In genomic region chr12:45611061-45611460, GRCh38 we compare ENCODE assay signal across 16 cellular contexts.
A peak's percentile ranks its signal among the peaks of the same experiment; 100 is the strongest.
DNase-seq lines count a peak whose midpoint lies in the region; ATAC-seq, FAIRE-seq and TF ChIP-seq lines count a peak whose summit lies in the region.
"Had no signal": no experiment of that assay in that cellular context is flagged by ENCODE, and none has a peak within 500 bp of the region (broad histone marks: within the 10 kb centered on the region; RNA-seq: fewer than 3 reads in every experiment).

No MANE protein-coding gene starts in this region.

- H2BK120ac ChIP-seq in IMR-90 (ENCODE audit: low read depth, low read length) = no peak overlapping the region

- H2AFZ ChIP-seq in IMR-90 (replicated peaks; ENCODE audit: low read length, poor library complexity) (peak overlapping the region; percentile 79), endothelial cell of umbilical vein (ENCODE audit: low read depth, low read length) (peak overlapping the region; percentile 75)

- H3K4ac ChIP-seq in IMR-90 (ENCODE audit: low read depth, low read length) = no peak overlapping the region

- FAIRE-seq in endothelial cell of umbilical vein (lab: Jason Lieb, UNC) = no peak
- no peak for FAIRE-seq in kidney (lab: Jason Lieb, UNC)
- FAIRE-seq: frontal cortex had no signal

- ATAC-seq in IMR-90 (ENCODE audit: low read depth) (no peak), psoas muscle (peak in 1 of 4 donors; percentile 23), HG03354 (IDR thresholded peaks at IDR 0.05; ENCODE audit: poor library complexity, severe bottlenecking, unreplicated experiment) (no peak), GM18502 (IDR thresholded peaks at IDR 0.05; ENCODE audit: poor library complexity, unreplicated experiment) (no peak)

- H3K14ac ChIP-seq in IMR-90 (replicated peaks; ENCODE audit: low read depth, low read length) = no peak overlapping the region; the same call in 1 of the 2 replicates

- H3K79me1 ChIP-seq in IMR-90 (ENCODE audit: low read depth in 1 of 2, low read length in 2 of 2) = no peaks in the 10 kb centered on the region

- TF ChIP-seq POLR2A in IMR-90 (IDR thresholded peaks at IDR 0.05; ENCODE audit: low read depth, low read length) (no peak), endothelial cell of umbilical vein (IDR thresholded peaks at IDR 0.05; ENCODE audit: low read depth, low read length) (no peak)

- H4K20me1 ChIP-seq in IMR-90 (ENCODE audit: insufficient read depth, low read length) (no peaks in the 10 kb centered on the region), endothelial cell of umbilical vein (replicated peaks; ENCODE audit: control insufficient read depth, extremely low read depth, insufficient read depth, low read length) (no peaks in the 10 kb centered on the region)
- H4K20me1 ChIP-seq: BLaER1 had no signal

- H3K23ac ChIP-seq in IMR-90 (ENCODE audit: low read depth, low read length) = no peak overlapping the region

- WGBS in IMR-90 (ENCODE audit: extremely low coverage in 2 of 2, insufficient read length in 1 of 2), 2 experiments = no CpG with 5 or more reads among the region's 20 CpGs
- WGBS in psoas muscle, 3 donors = 19 to 27% (median 21%) methylated on average over 20 of the region's 20 CpGs

- in situ Hi-C loops in IMR-90 (cut with MboI; ENCODE audit: low sequenced_read_pairs) = no loop called here

- no peak overlapping the region for H4K91ac ChIP-seq in IMR-90 (ENCODE audit: insufficient read depth, low read depth, low read length)

- BruUV-seq in IMR-90 (replicated peaks; lab: Mats Ljungman, UMichigan) = no TSS peak
- no TSS peak for BruUV-seq in endothelial cell of umbilical vein (replicated peaks; lab: Mats Ljungman, UMichigan)

- H3K36me3 ChIP-seq in IMR-90 (ENCODE audit: control insufficient read depth, insufficient read depth, low read length) (no peaks in the 10 kb centered on the region), endothelial cell of umbilical vein (ENCODE audit: control insufficient read depth in 2 of 2, extremely low read depth in 1 of 2, insufficient read depth in 2 of 2, low read length in 2 of 2) (no peaks in the 10 kb centered on the region), psoas muscle (ENCODE audit: insufficient read depth in 1 of 2, low read depth in 1 of 2) (no peaks in the 10 kb centered on the region), kidney (ENCODE audit: control insufficient read depth in 1 of 2, insufficient read depth in 2 of 2, low read length in 2 of 2) (no peaks in the 10 kb centered on the region)
- H3K36me3 ChIP-seq: BLaER1 had no signal

- peak; percentile 4 for DNase-seq in ELF-1 (ENCODE audit: low read depth, low spot score)
- DNase-seq in IMR-90 = no peak
- DNase-seq in endothelial cell of umbilical vein (ENCODE audit: low read depth, low spot score) = no peak
- no peak for DNase-seq in psoas muscle
- DNase-seq in kidney = no peak
- DNase-seq in SHP77 treated with DMSO at 0.1 percent for 48 hours (lab: John Stamatoyannopoulos, UW) = no peak
- DNase-seq: activated CD4-positive, alpha-beta T cell treated with anti-CD3 and anti-CD28 coated beads, Interleukin-2, amount 50 U/mL, for 1 hour; central memory CD4-positive, alpha-beta T cell; MM.1S; NCI-H187 treated with DMSO at 0.1 percent for 48 hours; stimulated activated CD4-positive, alpha-beta T cell treated with anti-CD3 and anti-CD28 coated beads, Interleukin-4, amount 100 ng/mL, for 24 hours had no signal

- no peak overlapping the region for H2BK15ac ChIP-seq in IMR-90 (ENCODE audit: low read depth, low read length)

- no peak overlapping the region for H3K18ac ChIP-seq in IMR-90 (ENCODE audit: low read depth, low read length)

- dilution Hi-C loops in IMR-90 (cut with HindIII; ENCODE audit: low sequenced_read_pairs, unreplicated experiment) = no loop called here
- dilution Hi-C loops in endothelial cell of umbilical vein (cut with MboI; ENCODE audit: extremely low pct_ligation_motif_present, low sequenced_read_pairs) = no loop called here

- H2BK20ac ChIP-seq in IMR-90 (ENCODE audit: low read depth, low read length) = no peak overlapping the region; the same call in 1 of the 2 replicates

- H3K27ac ChIP-seq in IMR-90 (ENCODE audit: insufficient read depth, low read length) (no peak overlapping the region), endothelial cell of umbilical vein (ENCODE audit: insufficient read depth, low read depth, low read length) (no peak overlapping the region), psoas muscle (no peak overlapping the region), kidney (ENCODE audit: low read depth in 2 of 2, low read length in 2 of 2) (no peak overlapping the region)
- H3K27ac ChIP-seq: BLaER1, SK-N-MC had no signal

- H2BK5ac ChIP-seq in IMR-90 (ENCODE audit: low read depth, low read length, poor library complexity, severe bottlenecking) = no peak overlapping the region

- POLR2A ChIA-PET in IMR-90 (lab: Charles Lee; ENCODE audit: unreplicated experiment) (no interaction called here), endothelial cell of umbilical vein (lab: Charles Lee) (no interaction called here)

- peak overlapping the region; percentile 11 for H2AK9ac ChIP-seq in IMR-90 (replicated peaks; ENCODE audit: low read depth, low read length, poor library complexity)

- H3K9me3 ChIP-seq in IMR-90 (ENCODE audit: control insufficient read depth, insufficient read depth, low read length) (no peaks in the 10 kb centered on the region), endothelial cell of umbilical vein (replicated peaks; ENCODE audit: control insufficient read depth, insufficient read depth, low read length) (no peaks in the 10 kb centered on the region), psoas muscle (no peaks in the 10 kb centered on the region), kidney (ENCODE audit: control insufficient read depth in 1 of 2, low read length in 2 of 2) (no peaks in the 10 kb centered on the region)

- CTCF ChIA-PET in IMR-90 (lab: Yijun Ruan, JAX) (no interaction called here), endothelial cell of umbilical vein (lab: Charles Lee) (no interaction called here)

- TF ChIP-seq RAD21 in IMR-90 (IDR thresholded peaks at IDR 0.05; ENCODE audit: low read length) = no peak

- H3K9ac ChIP-seq in IMR-90 (ENCODE audit: low read depth, low read length) = no peak overlapping the region
- H3K9ac ChIP-seq in endothelial cell of umbilical vein (replicated peaks; ENCODE audit: extremely low read depth, insufficient read depth, low read length) = peak overlapping the region; percentile 21
- no peak overlapping the region for H3K9ac ChIP-seq in kidney (ENCODE audit: low read length in 2 of 2)
- H3K9ac ChIP-seq: BLaER1 had no signal

- no peak overlapping the region for H2AK5ac ChIP-seq in IMR-90 (ENCODE audit: low read depth, low read length)

- no peaks in the 10 kb centered on the region for H3K27me3 ChIP-seq in IMR-90 (ENCODE audit: control insufficient read depth, insufficient read depth, low read length)
- no peaks in the 10 kb centered on the region for H3K27me3 ChIP-seq in endothelial cell of umbilical vein (ENCODE audit: control insufficient read depth in 2 of 2, insufficient read depth in 2 of 2, low read length in 2 of 2)
- no peaks in the 10 kb centered on the region for H3K27me3 ChIP-seq in psoas muscle (ENCODE audit: insufficient read depth in 3 of 3, low read length in 2 of 3)
- H3K27me3 ChIP-seq: BLaER1 had no signal

- H4K8ac ChIP-seq in IMR-90 (ENCODE audit: low read depth in 2 of 2, low read length in 2 of 2) = peak overlapping the region in 1 of 2 experiments; percentile 17; a peak in 1 of 4 replicates

- H3K4me3 ChIP-seq in IMR-90 (ENCODE audit: insufficient read depth, low read depth, low read length) = no peak overlapping the region
- no peak overlapping the region for H3K4me3 ChIP-seq in endothelial cell of umbilical vein (replicated peaks in 1 of 3; ENCODE audit: insufficient read depth in 1 of 3, low read depth in 1 of 3, low read length in 3 of 3)
- H3K4me3 ChIP-seq in psoas muscle = peak overlapping the region; percentile 43
- H3K4me3 ChIP-seq in kidney (ENCODE audit: low read length in 2 of 2) = no peak overlapping the region
- H3K4me3 ChIP-seq: BLaER1, SK-N-MC had no signal

- no peak overlapping the region for H3K4me2 ChIP-seq in IMR-90 (ENCODE audit: low read depth, low read length)
- peak overlapping the region; percentile 35 for H3K4me2 ChIP-seq in endothelial cell of umbilical vein (ENCODE audit: insufficient read depth, low read length)
- H3K4me2 ChIP-seq: BLaER1 had no signal

- no peak for TF ChIP-seq CTCF in IMR-90 (conservative IDR thresholded peaks at IDR 0.05; ENCODE audit: low read depth, low read length)
- TF ChIP-seq CTCF in endothelial cell of umbilical vein (IDR thresholded peaks at IDR 0.05; ENCODE audit: extremely low read depth in 1 of 2, insufficient read depth in 1 of 2, low read depth in 1 of 2, low read length in 2 of 2) = no peak
- no peak for TF ChIP-seq CTCF in psoas muscle (IDR thresholded peaks at IDR 0.05)
- TF ChIP-seq CTCF in kidney (IDR thresholded peaks at IDR 0.05; ENCODE audit: borderline replicate concordance, extremely low read depth, insufficient read depth) = no peak

- intact Hi-C loops in IMR-90 (cut with micrococcal nuclease) (loop anchor here (5.0 kb wide), 1 partner anchor 1526 kb away; no protein-coding TSS in a partner anchor), endothelial cell of umbilical vein (cut with micrococcal nuclease) (loop anchor here (10.0 kb wide), 1 partner anchor 346 kb away; no protein-coding TSS in a partner anchor), psoas muscle (cut with DNase I) (loop anchor here in 1 of 2 donors (5.0 kb wide), 1 partner anchor 44 kb away; no protein-coding TSS in a partner anchor), kidney (cut with DNase I) (no loop called here)

- H3K9me1 ChIP-seq in IMR-90 (ENCODE audit: insufficient read depth, low read length) (peaks cover 3% of the 10 kb centered on the region; the same call in 1 of the 2 replicates), endothelial cell of umbilical vein (replicated peaks; ENCODE audit: control insufficient read depth, extremely low read depth, insufficient read depth, low read length) (no peaks in the 10 kb centered on the region)

- no peaks in the 10 kb centered on the region for H3K79me2 ChIP-seq in endothelial cell of umbilical vein (ENCODE audit: control insufficient read depth, insufficient read depth, low read length)

- H3K4me1 ChIP-seq in IMR-90 (ENCODE audit: control insufficient read depth, insufficient read depth, low read length) (peaks cover 3% of the 10 kb centered on the region; the same call in 1 of the 2 replicates), endothelial cell of umbilical vein (ENCODE audit: control insufficient read depth, extremely low read depth, insufficient read depth, low read length) (peaks cover 31% of the 10 kb centered on the region), psoas muscle (peaks cover 13% of the 10 kb centered on the region), kidney (ENCODE audit: control insufficient read depth in 1 of 2, insufficient read depth in 1 of 2, low read depth in 1 of 2, low read length in 2 of 2) (no peaks in the 10 kb centered on the region)

- H3K56ac ChIP-seq in IMR-90 (ENCODE audit: extremely low read depth, insufficient read depth, low read length) = no peak overlapping the region

- H4K5ac ChIP-seq in IMR-90 (ENCODE audit: low read depth, low read length) = no peak overlapping the region

TF ChIP-seq in IMR-90, 13 proteins besides CTCF, POLR2A, EP300 and RAD21:
- TF ChIP-seq NFE2L2 (IDR thresholded peaks at IDR 0.05; ENCODE audit: low read depth, low read length) = no peak

TF ChIP-seq in endothelial cell of umbilical vein, 7 proteins besides CTCF, POLR2A, EP300 and RAD21 (continues in another document):
- TF ChIP-seq GATA2 (IDR thresholded peaks at IDR 0.05; ENCODE audit: insufficient read depth, insufficient read length, low read depth, low read length) = no peak
